Comparison of ENCODE assay signal across 1 cellular context in the genomic region with DNA sequence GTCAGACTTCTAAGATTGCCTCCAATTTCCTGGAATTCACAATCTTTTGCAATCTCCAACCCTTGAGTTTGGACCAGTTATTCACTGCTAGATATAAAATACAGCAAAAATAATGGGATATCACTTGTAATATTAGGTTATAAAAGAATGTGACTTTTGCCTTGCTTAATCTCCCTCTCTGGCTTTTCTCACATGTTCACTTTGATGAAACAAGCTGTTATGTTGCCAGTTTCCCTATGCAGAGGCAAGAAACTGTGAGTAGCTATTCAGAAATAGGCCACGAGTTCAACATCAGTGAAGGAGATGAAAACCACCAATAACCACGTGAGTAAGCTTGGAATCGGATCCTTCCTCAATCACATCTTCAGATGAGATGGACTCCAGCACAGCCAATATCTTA.
TF ChIP-seq lines count a peak whose summit lies in the region.

No MANE protein-coding gene starts in this region.

TF ChIP-seq in GM23338, 12 proteins besides CTCF, POLR2A, EP300 and RAD21 (continued from another document):
- TF ChIP-seq ZNF331 (CRISPR knock-in tag; IDR thresholded peaks at IDR 0.05; ENCODE audit: low read depth) = no peak
